In the genomic region with DNA sequence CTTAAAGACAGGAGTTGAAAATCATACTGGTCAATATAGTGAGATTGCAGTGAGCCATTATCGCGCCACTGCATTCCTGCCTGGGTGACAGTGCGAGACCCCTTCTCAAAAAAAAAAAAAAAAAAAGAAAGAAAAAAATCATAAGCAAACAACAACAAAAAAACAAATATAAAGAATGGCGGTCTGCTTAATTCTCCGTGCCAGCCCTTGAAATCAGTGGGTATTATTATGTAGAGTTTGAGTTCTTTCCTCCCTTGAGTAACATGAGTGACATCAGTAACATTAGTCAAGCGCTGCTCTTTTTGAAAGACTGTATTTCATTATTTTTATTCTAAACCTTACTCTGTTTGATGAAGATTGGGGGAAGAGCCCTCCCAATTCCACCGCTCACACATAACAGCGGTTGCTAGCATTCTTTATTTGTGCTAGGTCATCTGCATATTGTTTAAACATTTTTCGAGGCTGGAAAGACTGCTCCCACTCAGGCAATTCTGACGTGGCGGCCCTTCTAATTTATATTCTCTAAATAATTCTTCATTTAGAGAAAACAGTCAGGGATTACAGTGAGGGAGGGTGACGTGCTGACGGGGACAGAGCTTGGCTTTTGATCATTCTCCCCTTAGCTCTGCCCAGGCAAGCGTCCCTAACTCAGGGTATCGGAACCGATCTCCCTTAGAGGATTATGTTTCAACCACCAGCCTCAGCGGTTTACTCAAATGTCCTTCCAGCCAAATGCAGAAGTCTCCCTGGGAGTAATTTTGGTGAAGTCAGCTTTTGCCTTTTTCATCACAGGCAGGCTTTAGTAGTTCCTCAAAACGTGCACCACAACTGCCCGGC, we compare ENCODE assay signal across 8 cellular contexts. TPM values are rescaled to one million over a fixed set of nuclear protein-coding genes. Genes with fewer than 3 reads are reported as not detected.
DNase-seq lines count a peak whose midpoint lies in the region; ATAC-seq and TF ChIP-seq lines count a peak whose summit lies in the region.

No MANE protein-coding gene starts in this region.

- H3K27ac Mint-ChIP-seq in T-helper 1 cell treated with Interleukin-12 subunit alpha and Interleukin-12 subunit beta and Interleukin-4 antibody, amounts not matched to agents 30 μg/mL and 1 μg/mL, for 36 hours = peak overlapping the region; percentile 91
- H3K27ac Mint-ChIP-seq in mesothelial cell of epicardium = peak overlapping the region; percentile 99

- H3K36me3 ChIP-seq in duodenal mucosa (ENCODE audit: control insufficient read depth in 1 of 2, insufficient read depth in 2 of 2, low read length in 2 of 2) = no peaks in the 10 kb centered on the region
- H3K36me3 ChIP-seq in thoracic aorta = no peaks in the 10 kb centered on the region

- H3K36me3 Mint-ChIP-seq in T-helper 1 cell treated with Interleukin-12 subunit alpha and Interleukin-12 subunit beta and Interleukin-4 antibody, amounts not matched to agents 30 μg/mL and 1 μg/mL, for 36 hours (ENCODE audit: low read depth) = no peaks in the 10 kb centered on the region
- H3K36me3 Mint-ChIP-seq in mesothelial cell of epicardium = no peaks in the 10 kb centered on the region

- DNase-seq in T-helper 1 cell (no peak), SW480 (ENCODE audit: low spot score) (peak; percentile 59), mesothelial cell of epicardium (ENCODE audit: low spot score in 2 of 2, unreplicated experiment in 2 of 2) (peak in 1 of 2 experiments; percentile 53), thoracic aorta (ENCODE audit: low spot score) (no peak), GOT3 (lab: John Stamatoyannopoulos, UW) (no peak)
- DNase-seq in Jurkat, Clone E6-1 (ENCODE audit: low read depth, low spot score) = no peak

- H3K27me3 Mint-ChIP-seq in T-helper 1 cell treated with Interleukin-12 subunit alpha and Interleukin-12 subunit beta and Interleukin-4 antibody, amounts not matched to agents 30 μg/mL and 1 μg/mL, for 36 hours (ENCODE audit: low read depth) = no peaks in the 10 kb centered on the region
- H3K27me3 Mint-ChIP-seq in mesothelial cell of epicardium (ENCODE audit: low read depth) = no peaks in the 10 kb centered on the region

- peak overlapping the region; percentile 87 to 98 for H3K9ac ChIP-seq in duodenal mucosa (ENCODE audit: low read depth in 1 of 2, low read length in 2 of 2)

- H3K9me3 Mint-ChIP-seq in T-helper 1 cell treated with Interleukin-12 subunit alpha and Interleukin-12 subunit beta and Interleukin-4 antibody, amounts not matched to agents 30 μg/mL and 1 μg/mL, for 36 hours = no peaks in the 10 kb centered on the region
- H3K9me3 Mint-ChIP-seq in mesothelial cell of epicardium = no peaks in the 10 kb centered on the region

- TF ChIP-seq CTCF in mesothelial cell of epicardium (IDR thresholded peaks at IDR 0.05; ENCODE audit: unreplicated experiment) = no peak
- TF ChIP-seq CTCF in thoracic aorta (IDR thresholded peaks at IDR 0.05) = no peak

- no peak for ATAC-seq in thoracic aorta (ENCODE audit: insufficient number of reproducible peaks, low FRiP score, low read depth)

- peak overlapping the region; percentile 79 for H3K4me3 ChIP-seq in Jurkat, Clone E6-1 (ENCODE audit: low read length)
- H3K4me3 ChIP-seq in duodenal mucosa (ENCODE audit: low read depth in 1 of 2, low read length in 2 of 2) (peak overlapping the region; percentile 88 to 97), thoracic aorta (peak overlapping the region; percentile 99)

- no peaks in the 10 kb centered on the region for H3K9me3 ChIP-seq in duodenal mucosa (ENCODE audit: control insufficient read depth in 1 of 2, low read length in 2 of 2)
- no peaks in the 10 kb centered on the region for H3K9me3 ChIP-seq in thoracic aorta

- peaks cover 23 to 24% of the 10 kb centered on the region in 2 donors for H3K4me1 ChIP-seq in duodenal mucosa (ENCODE audit: control insufficient read depth in 1 of 2, insufficient read depth in 2 of 2, low read length in 2 of 2)
- peaks cover 18 to 33% of the 10 kb centered on the region in 2 donors for H3K4me1 ChIP-seq in thoracic aorta (ENCODE audit: control insufficient read depth in 1 of 2, low read depth in 2 of 2)

- no peaks in the 10 kb centered on the region for H3K27me3 ChIP-seq in duodenal mucosa (ENCODE audit: control insufficient read depth in 1 of 2, insufficient read depth in 2 of 2, low read length in 2 of 2)
- no peaks in the 10 kb centered on the region for H3K27me3 ChIP-seq in thoracic aorta (replicated peaks; ENCODE audit: insufficient read depth)

- H3K27ac ChIP-seq in duodenal mucosa (ENCODE audit: low read depth, low read length) = peak overlapping the region; percentile 97
- H3K27ac ChIP-seq in thoracic aorta = peak overlapping the region; percentile 93 to 97

- H3K4me3 Mint-ChIP-seq in T-helper 1 cell treated with Interleukin-12 subunit alpha and Interleukin-12 subunit beta and Interleukin-4 antibody, amounts not matched to agents 30 μg/mL and 1 μg/mL, for 36 hours = peak overlapping the region; percentile 87
- peak overlapping the region; percentile 87 for H3K4me3 Mint-ChIP-seq in mesothelial cell of epicardium

- peaks cover 24% of the 10 kb centered on the region for H3K4me1 Mint-ChIP-seq in T-helper 1 cell treated with Interleukin-12 subunit alpha and Interleukin-12 subunit beta and Interleukin-4 antibody, amounts not matched to agents 30 μg/mL and 1 μg/mL, for 36 hours (ENCODE audit: low read depth)
- peaks cover 35% of the 10 kb centered on the region for H3K4me1 Mint-ChIP-seq in mesothelial cell of epicardium

RNA-seq across cellular contexts. Expression of a gene that starts 0.9 kb away (rescaled TPM):
- 164 TPM for polyA plus RNA-seq in Jurkat, Clone E6-1 (2012; ENCODE audit: insufficient read depth, insufficient read length)
- total RNA-seq in mesothelial cell of epicardium (267 to 273 TPM (median 272 TPM) in 3 replicates), thoracic aorta (10 to 100 TPM; 86.9 to 95.2 TPM)

RNA-seq across cellular contexts. Expression of a gene that starts 44.9 kb away (rescaled TPM):
- not detected for polyA plus RNA-seq in Jurkat, Clone E6-1 (2012; ENCODE audit: insufficient read depth, insufficient read length)
- 22.5 to 26.4 TPM (median 24.8 TPM) in 3 replicates for total RNA-seq in mesothelial cell of epicardium
- 1 to 10 TPM; 3.4 to 7.8 TPM for total RNA-seq in thoracic aorta
